ENCODE assay signal across 26 cellular contexts in the genomic region with DNA sequence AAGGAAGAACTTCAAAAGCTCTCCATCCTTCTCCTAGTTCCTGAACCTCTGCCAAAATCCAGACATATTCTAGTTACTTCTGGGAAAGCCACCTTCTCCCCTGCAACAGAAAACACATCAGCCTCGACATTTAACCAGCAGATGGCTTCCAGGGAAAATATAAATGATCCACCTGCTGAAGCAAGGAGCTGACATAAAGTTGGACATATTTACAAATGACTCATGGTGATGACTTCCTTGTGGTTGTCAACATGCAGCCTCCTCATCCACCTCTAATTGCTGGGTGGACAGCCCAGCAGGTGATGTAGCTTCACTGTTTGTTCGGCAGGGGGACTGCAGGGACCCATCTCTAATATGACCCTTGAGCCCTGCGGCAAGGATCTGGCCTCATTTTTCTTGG.
DNase-seq lines count a peak whose midpoint lies in the region; ATAC-seq and TF ChIP-seq lines count a peak whose summit lies in the region.
"Had no signal": no experiment of that assay in that cellular context is flagged by ENCODE, and none has a peak within 500 bp of the region (broad histone marks: within the 10 kb centered on the region; RNA-seq: fewer than 3 reads in every experiment).

No MANE protein-coding gene starts in this region.

- H3K4me3 ChIP-seq in fibroblast of the aortic adventitia (ENCODE audit: low read depth, low read length) = no peak overlapping the region
- no peak overlapping the region for H3K4me3 ChIP-seq in CD8-positive, alpha-beta memory T cell (ENCODE audit: low read length)
- H3K4me3 ChIP-seq: adrenal gland, BLaER1, cardiac muscle cell, left lung, Peyer's patch, upper lobe of left lung had no signal

- CTCF ChIA-PET in CD8-positive, alpha-beta memory T cell (lab: Charles Lee) = no interaction called here

- TF ChIP-seq CTCF in fibroblast of the aortic adventitia (IDR thresholded peaks at IDR 0.05; ENCODE audit: insufficient read depth, low read length) = no peak

- H3K9me3 ChIP-seq in CD8-positive, alpha-beta memory T cell (ENCODE audit: low read length) = no peaks in the 10 kb centered on the region
- H3K9me3 ChIP-seq: adrenal gland, Peyer's patch, upper lobe of left lung had no signal

- no peaks in the 10 kb centered on the region for H3K36me3 Mint-ChIP-seq in CD8-positive, alpha-beta memory T cell
- H3K36me3 Mint-ChIP-seq: naive thymus-derived CD8-positive, alpha-beta T cell had no signal

- no peaks in the 10 kb centered on the region for H3K4me1 Mint-ChIP-seq in CD8-positive, alpha-beta memory T cell
- H3K4me1 Mint-ChIP-seq: activated CD4-positive, alpha-beta T cell treated with anti-CD3 and anti-CD28 coated beads, Interleukin-2, amount 10 ng/mL, durations not matched to agents 24 days and 14 days; mesothelial cell of epicardium; naive thymus-derived CD8-positive, alpha-beta T cell had no signal

- peaks cover 6% of the 10 kb centered on the region in 2 donors for H3K27me3 Mint-ChIP-seq in CD8-positive, alpha-beta memory T cell
- H3K27me3 Mint-ChIP-seq: activated CD4-positive, alpha-beta T cell treated with anti-CD3 and anti-CD28 coated beads, Interleukin-2, amount 10 ng/mL, durations not matched to agents 24 days and 14 days had no signal

- no peaks in the 10 kb centered on the region for H3K36me3 ChIP-seq in CD8-positive, alpha-beta memory T cell (ENCODE audit: insufficient read depth, low read length)
- H3K36me3 ChIP-seq: adrenal gland, BLaER1, cardiac muscle cell, left lung, Peyer's patch, upper lobe of left lung had no signal

- ATAC-seq in HG03280 (IDR thresholded peaks at IDR 0.05; ENCODE audit: unreplicated experiment) = no peak
- ATAC-seq: activated T-cell treated with anti-CD3 and anti-CD28 coated beads, Interleukin-2, amount 50 U/mL, for 4 hours; left lung; naive thymus-derived CD8-positive, alpha-beta T cell; SK-N-SH treated with all-trans-retinoic acid at 6 μM for 48 hours had no signal

- peak; percentile 7 for DNase-seq in AG08395 (ENCODE audit: low spot score)
- peak; percentile 51 for DNase-seq in HT1080 (ENCODE audit: low read depth)
- DNase-seq in amniotic epithelial cell (ENCODE audit: low read depth) = peak; percentile 6
- DNase-seq in fibroblast of the aortic adventitia (ENCODE audit: low read depth) = peak; percentile 7
- DNase-seq in NK-92 (lab: John Stamatoyannopoulos, UW; ENCODE audit: unreplicated experiment) = no peak
- no peak for DNase-seq in CD8-positive, alpha-beta memory T cell
- no peak for DNase-seq in DMS79 treated with DMSO at 0.1 percent for 48 hours (lab: John Stamatoyannopoulos, UW)
- DNase-seq: activated CD4-positive, alpha-beta T cell treated with anti-CD3 and anti-CD28 coated beads, Interleukin-2, amount 10 ng/mL, durations not matched to agents 24 days and 14 days; activated naive CD4-positive, alpha-beta T cell; activated T-cell treated with anti-CD3 and anti-CD28 coated beads, Interleukin-2, amount 50 U/mL, for 4 hours; adrenal gland; HFFc6; left lung; naive thymus-derived CD8-positive, alpha-beta T cell; NCI-H1048; NCI-H187; NCI-H524 treated with DMSO at 0.1 percent for 48 hours; Peyer's patch; upper lobe of left lung had no signal

- no peak overlapping the region for H3K27ac Mint-ChIP-seq in CD8-positive, alpha-beta memory T cell
- H3K27ac Mint-ChIP-seq: activated CD4-positive, alpha-beta T cell treated with anti-CD3 and anti-CD28 coated beads, Interleukin-2, amount 10 ng/mL, durations not matched to agents 24 days and 14 days; HFFc6; mesothelial cell of epicardium; naive thymus-derived CD8-positive, alpha-beta T cell; T-helper 2 cell treated with Interferon-gamma antibody and Interleukin-4, amounts not matched to agents 5 μg/mL and 100 μg/mL, for 36 hours had no signal

- H3K27ac ChIP-seq in CD8-positive, alpha-beta memory T cell (ENCODE audit: low read depth, low read length) = no peak overlapping the region
- H3K27ac ChIP-seq: adrenal gland, BLaER1, cardiac muscle cell, left lung, Peyer's patch, upper lobe of left lung, VCaP had no signal

- no peaks in the 10 kb centered on the region for H3K4me1 ChIP-seq in CD8-positive, alpha-beta memory T cell (ENCODE audit: insufficient read depth, low read length)
- H3K4me1 ChIP-seq: adrenal gland, BLaER1, left lung, Peyer's patch, upper lobe of left lung had no signal

- no peak overlapping the region for H3K4me3 Mint-ChIP-seq in CD8-positive, alpha-beta memory T cell
- H3K4me3 Mint-ChIP-seq: activated CD4-positive, alpha-beta T cell treated with anti-CD3 and anti-CD28 coated beads, Interleukin-2, amount 10 ng/mL, durations not matched to agents 24 days and 14 days; activated T-cell treated with anti-CD3 and anti-CD28 coated beads, Interleukin-2, amount 50 U/mL, for 4 hours; HFFc6; mesothelial cell of epicardium; naive thymus-derived CD8-positive, alpha-beta T cell; T-helper 2 cell treated with Interferon-gamma antibody and Interleukin-4, amounts not matched to agents 5 μg/mL and 100 μg/mL, for 36 hours had no signal

- H3K27me3 ChIP-seq in CD8-positive, alpha-beta memory T cell (ENCODE audit: insufficient read depth, low read length, poor library complexity, severe bottlenecking) = no peaks in the 10 kb centered on the region
- H3K27me3 ChIP-seq: adrenal gland, BLaER1, cardiac muscle cell, left lung, Peyer's patch, upper lobe of left lung had no signal

- H3K9me3 Mint-ChIP-seq in CD8-positive, alpha-beta memory T cell = peaks cover 0 to 5% (median 0%) of the 10 kb centered on the region in 5 donors
- H3K9me3 Mint-ChIP-seq: activated CD4-positive, alpha-beta T cell treated with anti-CD3 and anti-CD28 coated beads, Interleukin-2, amount 10 ng/mL, durations not matched to agents 24 days and 14 days; activated T-cell treated with anti-CD3 and anti-CD28 coated beads, Interleukin-2, amount 50 U/mL, for 4 hours; HFFc6; T-helper 2 cell treated with Interferon-gamma antibody and Interleukin-4, amounts not matched to agents 5 μg/mL and 100 μg/mL, for 36 hours had no signal

- POLR2A ChIA-PET in CD8-positive, alpha-beta memory T cell (lab: Charles Lee) = no interaction called here

Comparison
In these comparisons a context has a peak if more than half of its experiments do, and no peak if none do; other contexts are left out.
1. DNase-seq: peak in AG08395 (single experiment), HT1080 (single experiment), amniotic epithelial cell (single experiment) and fibroblast of the aortic adventitia (single experiment); none in NK-92 (single experiment), CD8-positive, alpha-beta memory T cell (0 of 5) and DMS79 treated with DMSO at 0.1 percent for 48 hours (single experiment).